14 cellular contexts compared by ENCODE assay signal in genomic region chr9:34650816-34651215, GRCh38. TPM values are rescaled to one million over a fixed set of nuclear protein-coding genes. Genes with fewer than 3 reads are reported as not detected.
DNase-seq lines count a peak whose midpoint lies in the region; ATAC-seq and TF ChIP-seq lines count a peak whose summit lies in the region.
"Had no signal": no experiment of that assay in that cellular context is flagged by ENCODE, and none has a peak within 500 bp of the region (broad histone marks: within the 10 kb centered on the region; RNA-seq: fewer than 3 reads in every experiment).

No MANE protein-coding gene starts in this region.

- H3F3A ChIP-seq in GM23248 (ENCODE audit: insufficient read depth) = peaks cover 22% of the 10 kb centered on the region; the same call in 1 of the 2 replicates

- peaks cover 51% of the 10 kb centered on the region for H3K4me1 ChIP-seq in GM23248 (ENCODE audit: insufficient read depth)
- peaks cover 45 to 57% of the 10 kb centered on the region in 2 donors for H3K4me1 ChIP-seq in adrenal gland (replicated peaks in 1 of 2)
- peaks cover 51% of the 10 kb centered on the region for H3K4me1 ChIP-seq in rectal smooth muscle tissue (ENCODE audit: control insufficient read depth, insufficient read depth, low read length)
- peaks cover 52% of the 10 kb centered on the region for H3K4me1 ChIP-seq in upper lobe of right lung

- TF ChIP-seq CTCF in adrenal gland (IDR thresholded peaks at IDR 0.05) (no peak), fibroblast of villous mesenchyme (IDR thresholded peaks at IDR 0.05; ENCODE audit: insufficient read depth, low read depth, low read length) (no peak), upper lobe of right lung (IDR thresholded peaks at IDR 0.05) (no peak)

- H4K20me1 ChIP-seq in GM23248 (ENCODE audit: insufficient read depth) = no peaks in the 10 kb centered on the region

- H3K36me3 ChIP-seq in GM23248 (ENCODE audit: low read depth) (no peaks in the 10 kb centered on the region), adrenal gland (replicated peaks in 1 of 2) (peaks cover 0 to 26% of the 10 kb centered on the region in 2 donors), rectal smooth muscle tissue (ENCODE audit: control insufficient read depth, insufficient read depth, low read length) (peaks cover 14% of the 10 kb centered on the region), upper lobe of right lung (peaks cover 18% of the 10 kb centered on the region)

- CTCF ChIA-PET in activated CD4-positive, alpha-beta memory T cell treated with anti-CD3 and anti-CD28 coated beads, Interleukin-2, amount 10 ng/mL, durations not matched to agents 7 days and 5 days (lab: Charles Lee) = interaction anchor here (9.7 kb wide), 1 partner anchor 12 kb away, joined by 125 read pairs; the partner anchor contains the start of gene CCL27

- H3K9me3 ChIP-seq in GM23248 (ENCODE audit: low read depth) = no peaks in the 10 kb centered on the region
- no peaks in the 10 kb centered on the region for H3K9me3 ChIP-seq in adrenal gland (replicated peaks in 1 of 3)
- no peaks in the 10 kb centered on the region for H3K9me3 ChIP-seq in upper lobe of right lung
- H3K9me3 ChIP-seq: BLaER1 treated with 17β-estradiol and CSF1 and Interleukin-3, amounts not matched to agents 10 nM and 100 nM had no signal

- intact Hi-C loops in adrenal gland (cut with DNase I) = loop anchor here in 1 of 2 donors (10.0 kb wide), 1 partner anchor 54 kb away; no protein-coding TSS in a partner anchor
- intact Hi-C loops in upper lobe of right lung (cut with DNase I) = no loop called here

- POLR2A ChIA-PET in activated CD4-positive, alpha-beta memory T cell treated with anti-CD3 and anti-CD28 coated beads, Interleukin-2, amount 10 ng/mL, durations not matched to agents 7 days and 5 days (lab: Charles Lee) = interaction anchor here (9.4 kb wide), 1 partner anchor 10 kb away, joined by 162 read pairs; the partner anchor contains the start of gene CCL27

- no peak for TF ChIP-seq POLR2A in adrenal gland (IDR thresholded peaks at IDR 0.05)

- peaks cover 55% of the 10 kb centered on the region for H3K4me1 Mint-ChIP-seq in activated CD4-positive, alpha-beta memory T cell treated with anti-CD3 and anti-CD28 coated beads, Interleukin-2, amount 10 ng/mL, durations not matched to agents 7 days and 5 days

- no peaks in the 10 kb centered on the region for H3K9me3 Mint-ChIP-seq in activated CD4-positive, alpha-beta memory T cell treated with anti-CD3 and anti-CD28 coated beads, Interleukin-2, amount 10 ng/mL, durations not matched to agents 7 days and 5 days
- H3K9me3 Mint-ChIP-seq: activated naive CD8-positive, alpha-beta T cell treated with anti-CD3 and anti-CD28 coated beads, Interleukin-2, amount 50 U/mL, for 24 hours had no signal

- WGBS in GM23248 (ENCODE audit: low coverage in 1 of 2, low lambda C conversion rate in 2 of 2, missing lambda C conversion rate in 2 of 2), 2 experiments = 88 to 89% methylated on average over 5 of the region's 5 CpGs
- 39 to 86% (median 60%) methylated on average over 2 to 5 of the region's 5 CpGs for WGBS in adrenal gland, 4 donors

- no peaks in the 10 kb centered on the region for H3K27me3 ChIP-seq in GM23248 (replicated peaks; ENCODE audit: insufficient read depth)
- H3K27me3 ChIP-seq in adrenal gland = no peaks in the 10 kb centered on the region
- no peaks in the 10 kb centered on the region for H3K27me3 ChIP-seq in rectal smooth muscle tissue (ENCODE audit: control insufficient read depth, insufficient read depth, low read length)
- H3K27me3 ChIP-seq in upper lobe of right lung = no peaks in the 10 kb centered on the region
- H3K27me3 ChIP-seq: BLaER1 treated with 17β-estradiol and CSF1 and Interleukin-3, amounts not matched to agents 10 nM and 100 nM had no signal

- DNase-seq in GM23248 (no peak), adrenal gland (peak; percentile 34 to 66 (median 56)), fibroblast of villous mesenchyme (ENCODE audit: low read depth) (peak; percentile 26), COR-L47 (lab: John Stamatoyannopoulos, UW) (no peak), upper lobe of right lung (no peak), T1000 (lab: John Stamatoyannopoulos, UW) (no peak)
- no peak for DNase-seq in activated CD4-positive, alpha-beta memory T cell treated with anti-CD3 and anti-CD28 coated beads, Interleukin-2, amount 10 ng/mL, durations not matched to agents 7 days and 5 days
- DNase-seq: activated CD8-positive, alpha-beta T cell treated with anti-CD3 and anti-CD28 coated beads, Interleukin-2, amount 10 ng/mL, durations not matched to agents 7 days and 5 days; activated naive CD8-positive, alpha-beta T cell treated with anti-CD3 and anti-CD28 coated beads, Interleukin-2, amount 50 U/mL, for 24 hours; erythroblast; GOT3; NCI-H2171 treated with DMSO at 0.1 percent for 48 hours had no signal

- H3K27ac ChIP-seq in GM23248 = peak overlapping the region; percentile 82
- peak overlapping the region in 3 of 5 donors; percentile 69 to 87 (median 73) for H3K27ac ChIP-seq in adrenal gland
- peak overlapping the region; percentile 93 for H3K27ac ChIP-seq in rectal smooth muscle tissue (ENCODE audit: low read depth, low read length)
- H3K27ac ChIP-seq in upper lobe of right lung = no peak overlapping the region
- H3K27ac ChIP-seq: BLaER1 treated with 17β-estradiol and CSF1 and Interleukin-3, amounts not matched to agents 10 nM and 100 nM had no signal

- no peaks in the 10 kb centered on the region for H3K9me2 ChIP-seq in GM23248 (ENCODE audit: insufficient read depth)

- H3K4me3 ChIP-seq in GM23248 (0 out of 2 replicates have a peak overlapping the region, but pooled peaks have one; percentile 67), adrenal gland (no peak overlapping the region), fibroblast of villous mesenchyme (ENCODE audit: low read depth, low read length) (no peak overlapping the region), rectal smooth muscle tissue (ENCODE audit: low read length) (no peak overlapping the region), upper lobe of right lung (no peak overlapping the region)
- H3K4me3 ChIP-seq: BLaER1 treated with 17β-estradiol and CSF1 and Interleukin-3, amounts not matched to agents 10 nM and 100 nM had no signal

- no peak for ATAC-seq in upper lobe of right lung
- ATAC-seq: activated CD8-positive, alpha-beta T cell treated with anti-CD3 and anti-CD28 coated beads, Interleukin-2, amount 10 ng/mL, durations not matched to agents 7 days and 5 days; activated naive CD8-positive, alpha-beta T cell treated with anti-CD3 and anti-CD28 coated beads, Interleukin-2, amount 50 U/mL, for 24 hours had no signal

- peaks cover 33% of the 10 kb centered on the region for H3K36me3 Mint-ChIP-seq in activated CD4-positive, alpha-beta memory T cell treated with anti-CD3 and anti-CD28 coated beads, Interleukin-2, amount 10 ng/mL, durations not matched to agents 7 days and 5 days (ENCODE audit: low read depth)

- no peak overlapping the region for H3K27ac Mint-ChIP-seq in activated CD4-positive, alpha-beta memory T cell treated with anti-CD3 and anti-CD28 coated beads, Interleukin-2, amount 10 ng/mL, durations not matched to agents 7 days and 5 days
- H3K27ac Mint-ChIP-seq: activated CD8-positive, alpha-beta T cell treated with anti-CD3 and anti-CD28 coated beads, Interleukin-2, amount 10 ng/mL, durations not matched to agents 7 days and 5 days; activated naive CD8-positive, alpha-beta T cell treated with anti-CD3 and anti-CD28 coated beads, Interleukin-2, amount 50 U/mL, for 24 hours had no signal

- in situ Hi-C loops in GM23248 (cut with MboI) = no loop called here

- H3K4me2 ChIP-seq in GM23248 (ENCODE audit: unreplicated experiment) = no peak overlapping the region
- H3K4me2 ChIP-seq: BLaER1 treated with 17β-estradiol and CSF1 and Interleukin-3, amounts not matched to agents 10 nM and 100 nM had no signal

- H3K27me3 Mint-ChIP-seq in activated CD4-positive, alpha-beta memory T cell treated with anti-CD3 and anti-CD28 coated beads, Interleukin-2, amount 10 ng/mL, durations not matched to agents 7 days and 5 days = no peaks in the 10 kb centered on the region
- H3K27me3 Mint-ChIP-seq: activated naive CD8-positive, alpha-beta T cell treated with anti-CD3 and anti-CD28 coated beads, Interleukin-2, amount 50 U/mL, for 24 hours had no signal

- H2AFZ ChIP-seq in GM23248 = no peak overlapping the region

- no peak overlapping the region for H3K4me3 Mint-ChIP-seq in activated CD4-positive, alpha-beta memory T cell treated with anti-CD3 and anti-CD28 coated beads, Interleukin-2, amount 10 ng/mL, durations not matched to agents 7 days and 5 days
- H3K4me3 Mint-ChIP-seq: activated CD8-positive, alpha-beta T cell treated with anti-CD3 and anti-CD28 coated beads, Interleukin-2, amount 10 ng/mL, durations not matched to agents 7 days and 5 days; activated naive CD8-positive, alpha-beta T cell treated with anti-CD3 and anti-CD28 coated beads, Interleukin-2, amount 50 U/mL, for 24 hours had no signal

- H3K79me2 ChIP-seq in GM23248 (ENCODE audit: insufficient read depth) = peaks cover 15% of the 10 kb centered on the region

- no peak overlapping the region for H3K9ac ChIP-seq in GM23248
- H3K9ac ChIP-seq in rectal smooth muscle tissue (ENCODE audit: low read length) = no peak overlapping the region
- H3K9ac ChIP-seq: BLaER1 treated with 17β-estradiol and CSF1 and Interleukin-3, amounts not matched to agents 10 nM and 100 nM had no signal

RNA-seq across cellular contexts. Expression of gene IL11RA, which starts 1.2 kb away (rescaled TPM):
- 50.7 and 52.3 TPM in 2 replicates for total RNA-seq in GM23248 (2014; rRNA removed; shearing (Covaris generic))
- polyA plus RNA-seq in GM23248 (2016; fragmentation: Nextera tagmentation; extraction: Ambion mirVana) = 44.0 and 44.1 TPM in 2 replicates
- total RNA-seq in adrenal gland = 10 to 100 TPM in 4 of 8 donors, 1 to 10 TPM in 4; 8.0 to 20.1 (median 12.0) TPM
- 10 to 100 TPM in 2 of 3 donors, 1 to 10 TPM in 1; 5.2 to 27.9 (median 26.2) TPM for polyA plus RNA-seq in adrenal gland
- total RNA-seq in fibroblast of villous mesenchyme = 8.2 and 14.8 TPM in 2 replicates
- total RNA-seq in upper lobe of right lung = 18.7 TPM
- total RNA-seq in activated CD4-positive, alpha-beta memory T cell treated with anti-CD3 and anti-CD28 coated beads, Interleukin-2, amount 10 ng/mL, durations not matched to agents 7 days and 5 days = 10 to 100 TPM; 51.5 to 54.0 TPM

RNA-seq across cellular contexts. Expression of gene GALT, which starts 4.3 kb away (rescaled TPM):
- total RNA-seq in GM23248 (2014; rRNA removed; shearing (Covaris generic)) = 22.4 and 25.5 TPM in 2 replicates
- polyA plus RNA-seq in GM23248 (2016; fragmentation: Nextera tagmentation; extraction: Ambion mirVana) (28.5 and 29.1 TPM in 2 replicates), adrenal gland (100 to 1,000 TPM in 2 of 3 donors, 10 to 100 TPM in 1; 37.5 to 147 (median 110) TPM)
- total RNA-seq in adrenal gland (100 to 1,000 TPM in 1 of 8 donors, 10 to 100 TPM in 7; 48.6 to 101 (median 80.5) TPM), fibroblast of villous mesenchyme (34.1 and 36.7 TPM in 2 replicates), upper lobe of right lung (47.6 TPM)
- total RNA-seq in activated CD4-positive, alpha-beta memory T cell treated with anti-CD3 and anti-CD28 coated beads, Interleukin-2, amount 10 ng/mL, durations not matched to agents 7 days and 5 days = 10 to 100 TPM; 95.2 to 95.6 TPM

RNA-seq across cellular contexts. Expression of gene CCL27, which starts 11.6 kb away (rescaled TPM):
- total RNA-seq in GM23248 (2014; rRNA removed; shearing (Covaris generic)) = not detected in 2 replicates
- 0.48 and 0.50 TPM in 2 replicates for polyA plus RNA-seq in GM23248 (2016; fragmentation: Nextera tagmentation; extraction: Ambion mirVana)
- total RNA-seq in adrenal gland = under 1 TPM in 2 of 8 donors, not detected in 6; 0.38 to 0.65 TPM
- polyA plus RNA-seq in adrenal gland = under 1 TPM in 2 of 3 donors, not detected in 1; 0.10 to 0.24 TPM
- not detected in 2 replicates for total RNA-seq in fibroblast of villous mesenchyme
- total RNA-seq in upper lobe of right lung = not detected
- total RNA-seq in activated CD4-positive, alpha-beta memory T cell treated with anti-CD3 and anti-CD28 coated beads, Interleukin-2, amount 10 ng/mL, durations not matched to agents 7 days and 5 days = not detected
- total RNA-seq: activated CD8-positive, alpha-beta T cell treated with anti-CD3 and anti-CD28 coated beads, Interleukin-2, amount 10 ng/mL, durations not matched to agents 7 days and 5 days had no signal

RNA-seq across cellular contexts. Expression of gene SIGMAR1, which starts 13.2 kb away (rescaled TPM):
- total RNA-seq in GM23248 (2014; rRNA removed; shearing (Covaris generic)) = 138 and 148 TPM in 2 replicates
- polyA plus RNA-seq in GM23248 (2016; fragmentation: Nextera tagmentation; extraction: Ambion mirVana) (142 and 147 TPM in 2 replicates), adrenal gland (10 to 100 TPM; 34.6 to 96.3 (median 65.9) TPM)
- total RNA-seq in adrenal gland (100 to 1,000 TPM in 4 of 8 donors, 10 to 100 TPM in 4; 64.6 to 158 (median 99.9) TPM), fibroblast of villous mesenchyme (71.7 and 76.7 TPM in 2 replicates), upper lobe of right lung (40.5 TPM)
- 10 to 100 TPM; 53.3 to 55.5 TPM for total RNA-seq in activated CD4-positive, alpha-beta memory T cell treated with anti-CD3 and anti-CD28 coated beads, Interleukin-2, amount 10 ng/mL, durations not matched to agents 7 days and 5 days

RNA-seq across cellular contexts. Expression of gene ARID3C, which starts 21.9 kb away (rescaled TPM):
- total RNA-seq in GM23248 (2014; rRNA removed; shearing (Covaris generic)) = 0.11 and 0.38 TPM in 2 replicates
- polyA plus RNA-seq in GM23248 (2016; fragmentation: Nextera tagmentation; extraction: Ambion mirVana) (not detected in 2 replicates), adrenal gland (not detected)
- total RNA-seq in adrenal gland (not detected), fibroblast of villous mesenchyme (0.32 TPM in 1 of 2 replicates, not detected in the other), upper lobe of right lung (not detected)
- under 1 TPM; 0.15 to 0.18 TPM for total RNA-seq in activated CD4-positive, alpha-beta memory T cell treated with anti-CD3 and anti-CD28 coated beads, Interleukin-2, amount 10 ng/mL, durations not matched to agents 7 days and 5 days

Comparison
In these comparisons a context has a peak if more than half of its experiments do, and no peak if none do; other contexts are left out.
1. DNase-seq: peak in adrenal gland (7 of 7) and fibroblast of villous mesenchyme (single experiment); none in GM23248 (single experiment), COR-L47 (single experiment), upper lobe of right lung (single experiment), T1000 (single experiment) and activated CD4-positive, alpha-beta memory T cell treated with anti-CD3 and anti-CD28 coated beads, Interleukin-2, amount 10 ng/mL, durations not matched to agents 7 days and 5 days (single experiment).